Comparison of ENCODE assay signal across 13 cellular contexts in genomic region chr6:149052350-149053106, GRCh38.
DNase-seq lines count a peak whose midpoint lies in the region; ATAC-seq and TF ChIP-seq lines count a peak whose summit lies in the region.
"Had no signal": no experiment of that assay in that cellular context is flagged by ENCODE, and none has a peak within 500 bp of the region (broad histone marks: within the 10 kb centered on the region; RNA-seq: fewer than 3 reads in every experiment).

No MANE protein-coding gene starts in this region.

- H3K9me3 ChIP-seq in OCI-LY3 (ENCODE audit: insufficient read depth, low read length): no peaks in the 10 kb centered on the region; the same call in 1 of the 2 replicates
- H3K9me3 ChIP-seq: vagina had no signal

- no peaks in the 10 kb centered on the region for H3K27me3 ChIP-seq in OCI-LY3 (ENCODE audit: low read depth, low read length)
- H3K27me3 ChIP-seq: vagina had no signal

- DNase-seq in NCI-H2196 treated with DMSO at 0.1 percent for 48 hours (lab: John Stamatoyannopoulos, UW; ENCODE audit: unreplicated experiment) (no peak), C1 segment of cervical spinal cord (lab: John Stamatoyannopoulos, UW) (no peak), NCI-H1436 (lab: John Stamatoyannopoulos, UW) (no peak)
- DNase-seq: EL, mesenchymal stem cell, NCI-H2081 treated with DMSO at 0.1 percent for 48 hours, RPMI8226 had no signal

- H3K79me2 ChIP-seq in OCI-LY3 (ENCODE audit: low read length): no peaks in the 10 kb centered on the region

- peak overlapping the region; percentile 42 for H3K27ac ChIP-seq in OCI-LY3 (ENCODE audit: low read length)
- H3K27ac ChIP-seq: vagina had no signal

- H2AFZ ChIP-seq in OCI-LY3 (ENCODE audit: low read depth, low read length): no peak overlapping the region

- peak overlapping the region; percentile 19; the same call in 1 of the 2 replicates for H3K9ac ChIP-seq in OCI-LY3 (ENCODE audit: low read length)

- no peaks in the 10 kb centered on the region for H4K20me1 ChIP-seq in OCI-LY3 (ENCODE audit: insufficient read depth, low read length)

- no peak for TF ChIP-seq CTCF in OCI-LY3 (IDR thresholded peaks at IDR 0.05; ENCODE audit: low read depth, low read length)

- H3K4me3 ChIP-seq in GM08714 (ENCODE audit: low read length) (peak overlapping the region; percentile 24; the same call in 1 of the 2 replicates), OCI-LY3 (ENCODE audit: low read length) (peak overlapping the region; percentile 35)
- H3K4me3 ChIP-seq: vagina had no signal

- ATAC-seq in GM19035 (IDR thresholded peaks at IDR 0.05; ENCODE audit: unreplicated experiment) (peak; percentile 63), HG02870 (IDR thresholded peaks at IDR 0.05; ENCODE audit: unreplicated experiment) (peak; percentile 55), HG02981 (IDR thresholded peaks at IDR 0.05; ENCODE audit: unreplicated experiment) (no peak)

- peak overlapping the region; percentile 34 for H3K4me2 ChIP-seq in OCI-LY3 (ENCODE audit: low read length)

- H3K4me1 ChIP-seq in OCI-LY3 (ENCODE audit: low read length): peaks cover 59% of the 10 kb centered on the region
- H3K4me1 ChIP-seq: vagina had no signal

- peaks cover 5% of the 10 kb centered on the region for H3K36me3 ChIP-seq in OCI-LY3 (replicated peaks; ENCODE audit: low read depth, low read length)
- H3K36me3 ChIP-seq: vagina had no signal
